ENCODE assay signal across 9 cellular contexts in the genomic region with DNA sequence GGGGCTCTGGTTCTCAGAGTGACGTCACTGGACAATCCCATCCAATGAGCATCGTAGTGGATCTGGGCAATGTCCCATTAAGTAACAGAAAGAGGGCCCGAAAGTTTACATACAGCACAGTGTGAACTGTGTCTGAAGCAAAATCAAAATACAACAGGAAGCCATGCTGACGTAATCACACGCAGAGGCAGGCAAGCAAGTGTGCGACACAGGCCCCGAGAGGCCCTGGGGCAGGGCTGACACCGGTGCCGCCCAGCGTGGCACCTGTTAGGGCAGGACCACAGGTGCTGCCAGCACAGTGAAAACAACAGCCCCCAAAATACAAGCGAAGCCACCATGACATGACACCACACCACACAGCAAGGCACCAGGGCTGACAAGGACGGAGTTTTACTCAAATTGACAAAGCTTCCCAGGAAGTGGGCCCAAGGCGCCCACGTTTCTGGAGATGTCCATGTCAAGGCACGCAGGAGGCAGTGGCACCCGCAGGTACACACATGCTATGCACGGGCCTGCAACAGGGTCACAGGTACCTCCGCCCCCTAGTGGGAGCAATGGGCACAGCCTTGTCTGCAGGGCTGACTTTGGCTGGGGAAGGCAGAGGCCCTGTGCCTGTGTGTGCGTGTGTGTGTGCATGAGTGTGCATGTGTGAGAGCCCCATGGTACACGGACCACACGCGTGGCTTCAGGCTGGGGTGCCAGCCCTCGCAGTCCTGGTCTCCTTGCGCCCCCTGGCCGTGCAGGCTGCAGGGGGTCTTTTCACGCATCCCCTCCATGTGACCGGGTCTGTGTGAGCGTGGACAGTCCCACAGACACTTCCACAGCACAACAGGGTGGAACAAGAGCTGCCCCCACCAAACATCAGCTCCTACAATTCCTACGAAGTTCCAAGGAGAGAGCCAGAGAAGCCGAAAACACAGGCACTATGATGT. TPM values are rescaled to one million over a fixed set of nuclear protein-coding genes. Genes with fewer than 3 reads are reported as not detected.
A peak's percentile ranks its signal among the peaks of the same experiment; 100 is the strongest.
DNase-seq lines count a peak whose midpoint lies in the region; ATAC-seq and TF ChIP-seq lines count a peak whose summit lies in the region.
"Had no signal": no experiment of that assay in that cellular context is flagged by ENCODE, and none has a peak within 500 bp of the region (broad histone marks: within the 10 kb centered on the region; RNA-seq: fewer than 3 reads in every experiment).

No MANE protein-coding gene starts in this region.

- TF ChIP-seq POLR2A in GM18505 (IDR thresholded peaks at IDR 0.05; ENCODE audit: borderline replicate concordance, extremely low read depth, insufficient read depth, insufficient read length) (peak; percentile 23), esophagus squamous epithelium (IDR thresholded peaks at IDR 0.05) (peak in 1 of 4 donors; percentile 6), ovary (IDR thresholded peaks at IDR 0.05) (no peak)

- peaks cover 0 to 47% (median 11%) of the 10 kb centered on the region in 3 donors for H3K36me3 ChIP-seq in esophagus squamous epithelium
- no peaks in the 10 kb centered on the region for H3K36me3 ChIP-seq in ovary
- no peaks in the 10 kb centered on the region for H3K36me3 ChIP-seq in aorta (ENCODE audit: control insufficient read depth in 1 of 2, insufficient read depth in 2 of 2, low read length in 1 of 2)

- WGBS in esophagus squamous epithelium, 2 donors: 54 to 64% methylated on average over 11 to 17 of the region's 30 CpGs
- WGBS in ovary, 3 donors: 77 to 84% (median 82%) methylated on average over 30 of the region's 30 CpGs
- 73 to 75% methylated on average over 30 of the region's 30 CpGs for WGBS in aorta, 2 donors

- H3K4me3 ChIP-seq in esophagus squamous epithelium (no peak overlapping the region), ovary (no peak overlapping the region), aorta (ENCODE audit: low read length in 2 of 2) (no peak overlapping the region)

- TF ChIP-seq EP300 in ovary (IDR thresholded peaks at IDR 0.05): no peak

- no peaks in the 10 kb centered on the region for H3K9me3 ChIP-seq in esophagus squamous epithelium
- H3K9me3 ChIP-seq in ovary: no peaks in the 10 kb centered on the region
- no peaks in the 10 kb centered on the region for H3K9me3 ChIP-seq in aorta (ENCODE audit: control insufficient read depth, low read length)

- peak; percentile 69 to 95 (median 82) for TF ChIP-seq CTCF in esophagus squamous epithelium (IDR thresholded peaks at IDR 0.05)
- peak in 2 of 3 donors; percentile 23 to 29 for TF ChIP-seq CTCF in ovary (IDR thresholded peaks at IDR 0.05)

- intact Hi-C loops in esophagus squamous epithelium (cut with DNase I): no loop called here
- intact Hi-C loops in ovary (cut with DNase I): no loop called here
- intact Hi-C loops in aorta (cut with DNase I): no loop called here

- peaks cover 0 to 16% (median 0%) of the 10 kb centered on the region in 4 donors for H3K27me3 ChIP-seq in esophagus squamous epithelium
- no peaks in the 10 kb centered on the region for H3K27me3 ChIP-seq in ovary
- no peaks in the 10 kb centered on the region for H3K27me3 ChIP-seq in aorta (ENCODE audit: control insufficient read depth in 1 of 2, insufficient read depth in 2 of 2, low read length in 1 of 2)

- peak; percentile 81 for DNase-seq in AG20443 (ENCODE audit: low spot score)
- DNase-seq in NCI-H69 (lab: John Stamatoyannopoulos, UW): peak; percentile 72
- peak; percentile 67 for DNase-seq in activated CD8-positive, alpha-beta memory T cell treated with anti-CD3 and anti-CD28 coated beads, Interleukin-2, amount 50 U/mL, for 4 hours
- DNase-seq in esophagus squamous epithelium (lab: John Stamatoyannopoulos, UW): peak; percentile 51
- peak in 2 of 5 donors; percentile 38 to 56 for DNase-seq in ovary
- DNase-seq in aorta: no peak

- peaks cover 3 to 27% (median 6%) of the 10 kb centered on the region in 3 donors for H3K4me1 ChIP-seq in esophagus squamous epithelium
- H3K4me1 ChIP-seq in ovary (ENCODE audit: insufficient read depth): peaks cover 4% of the 10 kb centered on the region
- H3K4me1 ChIP-seq in aorta (ENCODE audit: control insufficient read depth in 1 of 2, insufficient read depth in 2 of 2, low read length in 2 of 2): no peaks in the 10 kb centered on the region

- H3K27ac ChIP-seq in esophagus squamous epithelium: peak overlapping the region in 1 of 4 donors; percentile 79
- no peak overlapping the region for H3K27ac ChIP-seq in ovary
- H3K27ac ChIP-seq in aorta (ENCODE audit: low read depth in 1 of 2, low read length in 2 of 2): no peak overlapping the region

- ATAC-seq in GM18505 (IDR thresholded peaks at IDR 0.05; ENCODE audit: unreplicated experiment): peak; percentile 47
- ATAC-seq in HG02973 (IDR thresholded peaks at IDR 0.05; ENCODE audit: unreplicated experiment): peak; percentile 36
- peak; percentile 47 for ATAC-seq in aorta (ENCODE audit: low FRiP score)

RNA-seq across cellular contexts. Expression of gene QSOX2, which starts 19.6 kb away (rescaled TPM):
- total RNA-seq in esophagus squamous epithelium (1 to 10 TPM; 2.9 to 7.1 (median 5.5) TPM), ovary (10 to 100 TPM in 3 of 7 donors, 1 to 10 TPM in 4; 7.5 to 14.3 (median 10.0) TPM), aorta (1 to 10 TPM; 6.8 to 7.9 TPM)
- polyA plus RNA-seq in ovary (1 to 10 TPM; 5.6 to 5.8 TPM), aorta (1 to 10 TPM; 1.0 to 5.7 TPM)

RNA-seq across cellular contexts. Expression of gene LHX3, which starts 21.1 kb away (rescaled TPM):
- not detected for total RNA-seq in esophagus squamous epithelium
- total RNA-seq in ovary: not detected
- polyA plus RNA-seq in ovary: not detected
- total RNA-seq in aorta: not detected
- polyA plus RNA-seq in aorta: not detected
- total RNA-seq: RPMI7951 had no signal

Comparison
In these comparisons a context has a peak if more than half of its experiments do, and no peak if none do; other contexts are left out.
1. DNase-seq: peak in AG20443 (single experiment), NCI-H69 (single experiment), activated CD8-positive, alpha-beta memory T cell treated with anti-CD3 and anti-CD28 coated beads, Interleukin-2, amount 50 U/mL, for 4 hours (single experiment) and esophagus squamous epithelium (single experiment); none in aorta (0 of 2).
2. Peak in every context shown above with its lines, with median percentiles within 50 percentile points of each other: ATAC-seq.